In the genomic region with DNA sequence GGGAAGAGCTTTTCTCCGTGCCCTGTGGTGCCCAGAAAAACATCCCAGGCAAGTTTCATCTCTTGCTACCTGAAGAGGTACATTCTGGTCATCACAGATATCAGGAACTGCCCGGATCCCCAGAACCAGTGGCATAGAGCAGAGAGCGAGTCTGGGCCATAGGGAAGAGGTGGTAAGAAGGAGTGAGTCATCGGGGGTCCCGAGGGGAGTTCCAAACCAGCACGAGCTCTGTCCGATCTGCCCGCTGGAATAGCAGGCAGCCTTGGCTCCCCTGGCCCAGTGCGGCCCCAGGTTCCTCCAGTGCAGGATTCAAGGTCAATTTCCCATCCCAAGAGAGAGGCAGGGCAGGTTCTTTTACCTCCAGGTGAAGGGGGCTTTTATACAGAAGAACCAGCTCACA, we compare ENCODE assay signal across 20 cellular contexts.
"Had no signal": no experiment of that assay in that cellular context is flagged by ENCODE, and none has a peak within 500 bp of the region (broad histone marks: within the 10 kb centered on the region; RNA-seq: fewer than 3 reads in every experiment).

No MANE protein-coding gene starts in this region.

- H3K27me3 ChIP-seq: MG63, Peyer's patch had no signal

- H3K9ac ChIP-seq: KMS-11 had no signal

- H3K9me3 ChIP-seq: MG63, Peyer's patch had no signal

- H3K36me3 Mint-ChIP-seq: brain had no signal

- H3K9me3 Mint-ChIP-seq: activated CD8-positive, alpha-beta T cell treated with anti-CD3 and anti-CD28 coated beads for 36 hours; activated T-cell treated with anti-CD3 and anti-CD28 coated beads, Interleukin-2, amount 50 U/mL, for 72 hours had no signal

- DNase-seq: activated CD4-positive, alpha-beta T cell treated with anti-CD3 and anti-CD28 coated beads for 36 hours; activated CD8-positive, alpha-beta memory T cell treated with anti-CD3 and anti-CD28 coated beads, Interleukin-2, amount 50 U/mL, for 4 hours; activated CD8-positive, alpha-beta T cell treated with anti-CD3 and anti-CD28 coated beads for 36 hours; activated naive CD4-positive, alpha-beta T cell treated with anti-CD3 and anti-CD28 coated beads, Interleukin-2, amount 50 U/mL, for 16 hours; activated T-cell treated with anti-CD3 and anti-CD28 coated beads, Interleukin-2, amount 50 U/mL, for 72 hours; amygdala; MG63; MV-4-11; NCI-H1092 treated with DMSO at 0.1 percent for 48 hours; NCI-H1417 treated with DMSO at 0.1 percent for 48 hours; NCI-H1694; NCI-H2029; NCI-H510A treated with DMSO at 0.1 percent for 48 hours; NCI-H69; Peyer's patch; SHP77 treated with DMSO at 0.1 percent for 48 hours; WERI-Rb-1 had no signal

- H3K27ac ChIP-seq: KMS-11, RWPE1 had no signal

- H3K4me3 Mint-ChIP-seq: activated CD4-positive, alpha-beta T cell treated with anti-CD3 and anti-CD28 coated beads for 36 hours; activated CD8-positive, alpha-beta T cell treated with anti-CD3 and anti-CD28 coated beads for 36 hours; activated T-cell treated with anti-CD3 and anti-CD28 coated beads, Interleukin-2, amount 50 U/mL, for 72 hours; brain had no signal

- H3K27me3 Mint-ChIP-seq: activated CD4-positive, alpha-beta T cell treated with anti-CD3 and anti-CD28 coated beads for 36 hours; activated CD8-positive, alpha-beta T cell treated with anti-CD3 and anti-CD28 coated beads for 36 hours had no signal

- H3K4me1 Mint-ChIP-seq: activated CD4-positive, alpha-beta T cell treated with anti-CD3 and anti-CD28 coated beads for 36 hours had no signal

- H3K27ac Mint-ChIP-seq: activated CD4-positive, alpha-beta T cell treated with anti-CD3 and anti-CD28 coated beads for 36 hours; activated CD8-positive, alpha-beta T cell treated with anti-CD3 and anti-CD28 coated beads for 36 hours; activated T-cell treated with anti-CD3 and anti-CD28 coated beads, Interleukin-2, amount 50 U/mL, for 72 hours had no signal

- H3K36me3 ChIP-seq: MG63, Peyer's patch, WERI-Rb-1 had no signal

- H3K4me3 ChIP-seq: MG63, Peyer's patch had no signal
